ENCODE assay signal across 13 cellular contexts in genomic region chr15:101445109-101445508, GRCh38.
"Had no signal": no experiment of that assay in that cellular context is flagged by ENCODE, and none has a peak within 500 bp of the region (broad histone marks: within the 10 kb centered on the region; RNA-seq: fewer than 3 reads in every experiment).

No MANE protein-coding gene starts in this region.

- H3K9me3 Mint-ChIP-seq: central memory CD8-positive, alpha-beta T cell; natural killer cell treated with Interleukin-12 subunit alpha and Interleukin-12 subunit beta and Interleukin-15 and Interleukin-18, amount 100 ng/mL, for 72 hours had no signal

- H3K4me3 ChIP-seq: lung, neural progenitor cell, ovary, stomach had no signal

- ATAC-seq: natural killer cell treated with Interleukin-12 subunit alpha and Interleukin-12 subunit beta and Interleukin-15 and Interleukin-18, amount 100 ng/mL, for 72 hours had no signal

- H3K4me1 Mint-ChIP-seq: central memory CD8-positive, alpha-beta T cell had no signal

- DNase-seq: effector memory CD4-positive, alpha-beta T cell; mesenchymal stem cell; midbrain; nucleus accumbens; ovary; stimulated activated CD4-positive, alpha-beta T cell treated with anti-CD3 and anti-CD28 coated beads, Interleukin-12 subunit alpha, Interleukin-12 subunit beta, amount 100 ng/mL, for 4 hours; stimulated activated naive CD4-positive, alpha-beta T cell; trophoblast cell had no signal

- H3K27ac Mint-ChIP-seq: natural killer cell treated with Interleukin-12 subunit alpha and Interleukin-12 subunit beta and Interleukin-15 and Interleukin-18, amount 100 ng/mL, for 72 hours; neural progenitor cell had no signal

- H3K36me3 Mint-ChIP-seq: natural killer cell treated with Interleukin-12 subunit alpha and Interleukin-12 subunit beta and Interleukin-15 and Interleukin-18, amount 100 ng/mL, for 72 hours had no signal

- H3K36me3 ChIP-seq: neural progenitor cell, ovary, stomach had no signal

- H3K9ac ChIP-seq: neural progenitor cell had no signal

- H3K4me3 Mint-ChIP-seq: central memory CD8-positive, alpha-beta T cell; natural killer cell treated with Interleukin-12 subunit alpha and Interleukin-12 subunit beta and Interleukin-15 and Interleukin-18, amount 100 ng/mL, for 72 hours; neural progenitor cell had no signal

- H3K27ac ChIP-seq: neural progenitor cell, ovary had no signal

- H3K9me3 ChIP-seq: ovary had no signal

- H3K27me3 ChIP-seq: neural progenitor cell, ovary had no signal
